1 cellular context compared by ENCODE assay signal in genomic region chr2:124985210-124985760, GRCh38.
TF ChIP-seq lines count a peak whose summit lies in the region.

No MANE protein-coding gene starts in this region.

TF ChIP-seq in HepG2, 621 proteins besides CTCF, POLR2A, EP300 and RAD21 (continued from another document):
- TF ChIP-seq ZNF646 (CRISPR knock-in tag; IDR thresholded peaks at IDR 0.05) (no peak), RNF219 (CRISPR knock-in tag; IDR thresholded peaks at IDR 0.05) (no peak), PAWR (CRISPR knock-in tag; IDR thresholded peaks at IDR 0.05; ENCODE audit: borderline replicate concordance) (no peak), MTA3 (CRISPR knock-in tag; IDR thresholded peaks at IDR 0.05) (no peak), MZF1 (CRISPR knock-in tag; IDR thresholded peaks at IDR 0.05; ENCODE audit: borderline replicate concordance) (no peak), TRIM24 (CRISPR knock-in tag; IDR thresholded peaks at IDR 0.05) (no peak), NFAT5 (CRISPR knock-in tag; IDR thresholded peaks at IDR 0.05) (no peak)
- TF ChIP-seq, protein P1, sequence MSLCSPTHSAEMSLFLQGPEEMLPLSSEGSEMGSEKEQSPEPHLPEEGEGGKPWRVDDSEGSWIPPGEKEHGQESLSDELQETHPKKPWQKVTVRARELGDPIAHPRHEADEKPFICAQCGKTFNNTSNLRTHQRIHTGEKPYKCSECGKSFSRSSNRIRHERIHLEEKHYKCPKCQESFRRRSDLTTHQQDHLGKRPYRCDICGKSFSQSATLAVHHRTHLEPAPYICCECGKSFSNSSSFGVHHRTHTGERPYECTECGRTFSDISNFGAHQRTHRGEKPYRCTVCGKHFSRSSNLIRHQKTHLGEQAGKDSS (CRISPR knock-in tag; IDR thresholded peaks at IDR 0.05; ENCODE audit: borderline replicate concordance, low read depth): no peak
